ENCODE assay signal across 1 cellular context in genomic region chr15:40593588-40594428, GRCh38.
TF ChIP-seq lines count a peak whose summit lies in the region.

Gene KNL1, plus strand, starts transcription at chr15:40594249. Its CDS starts 8,683 bp downstream, at chr15:40602932.

TF ChIP-seq in HepG2, 621 proteins besides CTCF, POLR2A, EP300 and RAD21 (continued from another document):
- TF ChIP-seq ZNF646 (CRISPR knock-in tag; IDR thresholded peaks at IDR 0.05) (0 out of 2 replicates have a peak, but pooled peaks have one; percentile 26), ZNF772 (CRISPR knock-in tag; IDR thresholded peaks at IDR 0.05) (peak; percentile 55; the same call in 1 of the 2 replicates), PPARG (CRISPR knock-in tag; conservative IDR thresholded peaks at IDR 0.05) (0 out of 2 replicates have a peak, but pooled peaks have one; percentile 40), ZNF780A (CRISPR knock-in tag; IDR thresholded peaks at IDR 0.05) (0 out of 2 replicates have a peak, but pooled peaks have one; percentile 58), SMARCC2 (IDR thresholded peaks at IDR 0.05) (no peak), POGZ (CRISPR knock-in tag; IDR thresholded peaks at IDR 0.05) (peak; percentile 64), GABPA (IDR thresholded peaks at IDR 0.05; ENCODE audit: low read depth, low read length) (no peak), GABPA (CRISPR knock-in tag; IDR thresholded peaks at IDR 0.05; ENCODE audit: low read depth) (peak; percentile 72), KLF16 (CRISPR knock-in tag; IDR thresholded peaks at IDR 0.05) (peak in 1 of 2 experiments; percentile 95; a peak in 2 of 4 replicates), ATF3 (CRISPR knock-in tag; IDR thresholded peaks at IDR 0.05) (peak; percentile 97), ZNF563 (CRISPR knock-in tag; IDR thresholded peaks at IDR 0.05) (0 out of 2 replicates have a peak, but pooled peaks have one; percentile 59)
- TF ChIP-seq, protein P1, sequence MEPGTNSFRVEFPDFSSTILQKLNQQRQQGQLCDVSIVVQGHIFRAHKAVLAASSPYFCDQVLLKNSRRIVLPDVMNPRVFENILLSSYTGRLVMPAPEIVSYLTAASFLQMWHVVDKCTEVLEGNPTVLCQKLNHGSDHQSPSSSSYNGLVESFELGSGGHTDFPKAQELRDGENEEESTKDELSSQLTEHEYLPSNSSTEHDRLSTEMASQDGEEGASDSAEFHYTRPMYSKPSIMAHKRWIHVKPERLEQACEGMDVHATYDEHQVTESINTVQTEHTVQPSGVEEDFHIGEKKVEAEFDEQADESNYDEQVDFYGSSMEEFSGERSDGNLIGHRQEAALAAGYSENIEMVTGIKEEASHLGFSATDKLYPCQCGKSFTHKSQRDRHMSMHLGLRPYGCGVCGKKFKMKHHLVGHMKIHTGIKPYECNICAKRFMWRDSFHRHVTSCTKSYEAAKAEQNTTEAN (CRISPR knock-in tag; conservative IDR thresholded peaks at IDR 0.05): peak; percentile 53
